20 cellular contexts compared by ENCODE assay signal in genomic region chr17:15475620-15476354, GRCh38. TPM values are rescaled to one million over a fixed set of nuclear protein-coding genes. Genes with fewer than 3 reads are reported as not detected.
DNase-seq lines count a peak whose midpoint lies in the region; ATAC-seq and TF ChIP-seq lines count a peak whose summit lies in the region.
"Had no signal": no experiment of that assay in that cellular context is flagged by ENCODE, and none has a peak within 500 bp of the region (broad histone marks: within the 10 kb centered on the region; RNA-seq: fewer than 3 reads in every experiment).

No MANE protein-coding gene starts in this region.

- in situ Hi-C loops in GM23248 (cut with MboI), result no loop called here

- ATAC-seq in left ventricle myocardium superior, result peak; percentile 88

- H3K27ac ChIP-seq in GM23248 (peak overlapping the region; percentile 9; the same call in 1 of the 2 replicates), smooth muscle cell (ENCODE audit: low read depth) (peak overlapping the region; percentile 40), endodermal cell (ENCODE audit: low read depth, low read length) (no peak overlapping the region)
- H3K27ac ChIP-seq: BLaER1, SJSA1 had no signal

- H3K79me2 ChIP-seq in GM23248 (ENCODE audit: insufficient read depth) (no peaks in the 10 kb centered on the region), smooth muscle cell (ENCODE audit: low read depth) (no peaks in the 10 kb centered on the region)

- no peaks in the 10 kb centered on the region for H3K27me3 Mint-ChIP-seq in chondrocyte (ENCODE audit: low read depth)
- H3K27me3 Mint-ChIP-seq in endodermal cell (ENCODE audit: insufficient read depth), result no peaks in the 10 kb centered on the region
- H3K27me3 Mint-ChIP-seq: central memory CD8-positive, alpha-beta T cell had no signal

- no peak for TF ChIP-seq CTCF in chondrocyte (IDR thresholded peaks at IDR 0.05)
- TF ChIP-seq CTCF in smooth muscle cell (IDR thresholded peaks at IDR 0.05; ENCODE audit: borderline replicate concordance, insufficient read depth, poor library complexity, severe bottlenecking), result no peak
- TF ChIP-seq CTCF in endodermal cell (conservative IDR thresholded peaks at IDR 0.05), result no peak

- peaks cover 7% of the 10 kb centered on the region for H3F3A ChIP-seq in GM23248 (ENCODE audit: insufficient read depth)
- peaks cover 3% of the 10 kb centered on the region for H3F3A ChIP-seq in smooth muscle cell (ENCODE audit: low read depth)

- DNase-seq in GM23248 (peak; percentile 84), chondrocyte (ENCODE audit: low spot score) (no peak), left ventricle myocardium superior (no peak), smooth muscle cell (lab: John Stamatoyannopoulos, UW; ENCODE audit: unreplicated experiment) (no peak), NCI-H1048 (lab: John Stamatoyannopoulos, UW) (no peak), endodermal cell (no peak), HK-2 (ENCODE audit: unreplicated experiment) (no peak)
- DNase-seq in central memory CD4-positive, alpha-beta T cell, result no peak
- DNase-seq: activated gamma-delta T cell; DMS79 treated with DMSO at 0.1 percent for 48 hours; immature natural killer cell; NCI-H1092; NCI-H2171 treated with DMSO at 0.1 percent for 48 hours; posterior cingulate gyrus; stimulated activated CD4-positive, alpha-beta T cell treated with anti-CD3 and anti-CD28 coated beads, Interleukin-1b, Interleukin-23, amount 100 ng/mL, for 48 hours; stimulated activated CD8-positive, alpha-beta memory T cell treated with anti-CD3 and anti-CD28 coated beads, Interleukin-4, amount 100 ng/mL, for 48 hours; upper lobe of left lung had no signal

- H3K4me1 ChIP-seq in GM23248 (ENCODE audit: insufficient read depth), result peaks cover 17% of the 10 kb centered on the region
- no peaks in the 10 kb centered on the region for H3K4me1 ChIP-seq in smooth muscle cell (ENCODE audit: low read depth)
- no peaks in the 10 kb centered on the region for H3K4me1 ChIP-seq in endodermal cell (ENCODE audit: control insufficient read depth, insufficient read depth, low read length)

- H3K27ac Mint-ChIP-seq in chondrocyte (ENCODE audit: unreplicated experiment), result peak overlapping the region; percentile 14
- H3K27ac Mint-ChIP-seq in endodermal cell, result no peak overlapping the region

- H3K9ac ChIP-seq in GM23248, result no peak overlapping the region
- no peak overlapping the region for H3K9ac ChIP-seq in smooth muscle cell (ENCODE audit: low read depth)
- no peak overlapping the region for H3K9ac ChIP-seq in endodermal cell (ENCODE audit: extremely low read depth, low read length, poor library complexity, severe bottlenecking)
- H3K9ac ChIP-seq: BLaER1 had no signal

- H2AFZ ChIP-seq in GM23248 (0 out of 2 replicates have a peak overlapping the region, but pooled peaks have one; percentile 1), smooth muscle cell (ENCODE audit: low read depth) (no peak overlapping the region)

- H3K36me3 ChIP-seq in GM23248 (ENCODE audit: low read depth) (no peaks in the 10 kb centered on the region), smooth muscle cell (ENCODE audit: low read depth) (no peaks in the 10 kb centered on the region), endodermal cell (ENCODE audit: control insufficient read depth, insufficient read depth, low read length) (peaks cover 67% of the 10 kb centered on the region)
- H3K36me3 ChIP-seq: BLaER1, SJSA1, upper lobe of left lung had no signal

- H3K9me3 ChIP-seq in GM23248 (ENCODE audit: low read depth), result no peaks in the 10 kb centered on the region
- no peaks in the 10 kb centered on the region for H3K9me3 ChIP-seq in smooth muscle cell (replicated peaks; ENCODE audit: low read depth)
- no peaks in the 10 kb centered on the region for H3K9me3 ChIP-seq in endodermal cell (ENCODE audit: control insufficient read depth, low read length)
- H3K9me3 ChIP-seq: BLaER1, SJSA1, upper lobe of left lung had no signal

- H3K4me3 ChIP-seq in GM23248 (0 out of 2 replicates have a peak overlapping the region, but pooled peaks have one; percentile 17), smooth muscle cell (no peak overlapping the region), endodermal cell (ENCODE audit: low read length) (no peak overlapping the region)
- H3K4me3 ChIP-seq: BLaER1, SJSA1, upper lobe of left lung had no signal

- H3K4me3 Mint-ChIP-seq in chondrocyte (ENCODE audit: unreplicated experiment) (no peak overlapping the region), endodermal cell (no peak overlapping the region)
- H3K4me3 Mint-ChIP-seq: central memory CD8-positive, alpha-beta T cell; immature natural killer cell had no signal

- H4K20me1 ChIP-seq in GM23248 (ENCODE audit: insufficient read depth) (no peaks in the 10 kb centered on the region), smooth muscle cell (ENCODE audit: low read depth) (no peaks in the 10 kb centered on the region)
- H4K20me1 ChIP-seq: BLaER1 had no signal

- H3K36me3 Mint-ChIP-seq in chondrocyte (ENCODE audit: low read depth) (peaks cover 6% of the 10 kb centered on the region), endodermal cell (ENCODE audit: low read depth) (peaks cover 42% of the 10 kb centered on the region)

- intact Hi-C loops in left ventricle myocardium superior (cut with micrococcal nuclease), result loop anchor here (1.0 kb wide), 1 partner anchor 15 kb away; no protein-coding TSS in a partner anchor

- H3K27me3 ChIP-seq in GM23248 (replicated peaks; ENCODE audit: insufficient read depth) (no peaks in the 10 kb centered on the region), smooth muscle cell (ENCODE audit: low read depth) (no peaks in the 10 kb centered on the region), endodermal cell (ENCODE audit: control insufficient read depth, insufficient read depth, low read length, poor library complexity, severe bottlenecking) (no peaks in the 10 kb centered on the region)
- H3K27me3 ChIP-seq: BLaER1, SJSA1, upper lobe of left lung had no signal

- H3K4me1 Mint-ChIP-seq in chondrocyte (ENCODE audit: low read depth) (peaks cover 14% of the 10 kb centered on the region), endodermal cell (peaks cover 1% of the 10 kb centered on the region)
- H3K4me1 Mint-ChIP-seq: central memory CD8-positive, alpha-beta T cell; immature natural killer cell had no signal

- peak overlapping the region; percentile 42 for H3K4me2 ChIP-seq in GM23248 (ENCODE audit: unreplicated experiment)
- H3K4me2 ChIP-seq in smooth muscle cell, result peak overlapping the region; percentile 27
- H3K4me2 ChIP-seq: BLaER1 had no signal

- 9 to 10% methylated on average over 8 of the region's 8 CpGs for whole genome bisulfite sequencing in GM23248 (ENCODE audit: low coverage in 1 of 2, low lambda C conversion rate in 2 of 2, missing lambda C conversion rate in 2 of 2), 2 experiments
- WGBS in smooth muscle cell (ENCODE audit: low lambda C conversion rate), result 38% methylated on average over 8 of the region's 8 CpGs
- 95 to 96% methylated on average over 4 to 8 of the region's 8 CpGs for WGBS in endodermal cell (ENCODE audit: insufficient coverage in 1 of 2, insufficient read length in 1 of 2), 2 experiments

- no peaks in the 10 kb centered on the region for H3K9me2 ChIP-seq in GM23248 (ENCODE audit: insufficient read depth)

- H3K9me3 Mint-ChIP-seq in chondrocyte (ENCODE audit: low read depth), result no peaks in the 10 kb centered on the region
- H3K9me3 Mint-ChIP-seq in endodermal cell, result no peaks in the 10 kb centered on the region
- H3K9me3 Mint-ChIP-seq: central memory CD8-positive, alpha-beta T cell; immature natural killer cell had no signal

RNA-seq across cellular contexts. Expression of gene CDRT4, which starts 8.4 kb away (rescaled TPM):
- total RNA-seq in GM23248 (2014; rRNA removed; shearing (Covaris generic)), result 3.8 and 23.3 TPM in 2 replicates
- polyA plus RNA-seq in GM23248 (2016; fragmentation: Nextera tagmentation; extraction: Ambion mirVana), result 3.0 and 4.1 TPM in 2 replicates
- total RNA-seq in chondrocyte, result 6.2 to 9.1 TPM (median 7.1 TPM) in 3 replicates
- 1.4 TPM for total RNA-seq in left ventricle myocardium superior
- total RNA-seq in smooth muscle cell, result 0.45 and 1.4 TPM in 2 replicates
- polyA plus RNA-seq in smooth muscle cell, result 4.2 and 4.3 TPM in 2 replicates
- 10 to 100 TPM; 16.4 to 39.7 TPM for total RNA-seq in endodermal cell
- 3.0 TPM for polyA plus RNA-seq in endodermal cell (2013, experiment 1 of 2)
- polyA plus RNA-seq in endodermal cell (2013, experiment 2 of 2), result 4.4 TPM
